40 cellular contexts compared by ENCODE assay signal in genomic region chr10:8171008-8171407, GRCh38.
"Had no signal": no experiment of that assay in that cellular context is flagged by ENCODE, and none has a peak within 500 bp of the region (broad histone marks: within the 10 kb centered on the region; RNA-seq: fewer than 3 reads in every experiment).

No MANE protein-coding gene starts in this region.

- H3K27ac Mint-ChIP-seq: activated naive CD4-positive, alpha-beta T cell treated with anti-CD3 and anti-CD28 coated beads for 36 hours; activated naive CD4-positive, alpha-beta T cell treated with anti-CD3 and anti-CD28 coated beads, Interleukin-2, amount 10 ng/mL, durations not matched to agents 7 days and 5 days; activated naive CD4-positive, alpha-beta T cell treated with anti-CD3 and anti-CD28 coated beads, Interleukin-2, amount 50 U/mL, for 24 hours; activated naive CD4-positive, alpha-beta T cell treated with anti-CD3 and anti-CD28 coated beads, Interleukin-2, amount 50 U/mL, for 72 hours; activated naive CD8-positive, alpha-beta T cell; activated naive CD8-positive, alpha-beta T cell treated with anti-CD3 and anti-CD28 coated beads for 36 hours; activated naive CD8-positive, alpha-beta T cell treated with anti-CD3 and anti-CD28 coated beads, Interleukin-2, amount 50 U/mL, for 24 hours; activated T-cell treated with anti-CD3 and anti-CD28 coated beads, Interleukin-2, amount 50 U/mL, for 24 hours; activated T-cell treated with anti-CD3 and anti-CD28 coated beads, Interleukin-2, amount 50 U/mL, for 72 hours; activated T-helper 17 cell treated with anti-CD3 and anti-CD28 coated beads, Interleukin-2, amount 50 U/mL, for 72 hours; activated T-helper 2 cell treated with anti-CD3 and anti-CD28 coated beads, Interferon-gamma antibody, Interleukin-2, Interleukin-4, amounts not matched to agents 10 μg/mL and 5 μg/mL and 100 μg/mL, durations not matched to agents 14 hours and 24 hours and 36 hours had no signal

- H3K27me3 Mint-ChIP-seq: activated naive CD4-positive, alpha-beta T cell treated with anti-CD3 and anti-CD28 coated beads, Interleukin-2, amount 50 U/mL, for 24 hours; activated naive CD8-positive, alpha-beta T cell; activated naive CD8-positive, alpha-beta T cell treated with anti-CD3 and anti-CD28 coated beads for 36 hours; activated naive CD8-positive, alpha-beta T cell treated with anti-CD3 and anti-CD28 coated beads, Interleukin-2, amount 10 ng/mL, durations not matched to agents 7 days and 5 days; activated naive CD8-positive, alpha-beta T cell treated with anti-CD3 and anti-CD28 coated beads, Interleukin-2, amount 50 U/mL, for 24 hours; activated T-cell treated with anti-CD3 and anti-CD28 coated beads, Interleukin-2, amount 50 U/mL, for 24 hours; activated T-helper 17 cell treated with anti-CD3 and anti-CD28 coated beads, Interleukin-2, amount 50 U/mL, for 72 hours; central memory CD8-positive, alpha-beta T cell had no signal

- H3K27ac ChIP-seq: adrenal gland, ascending aorta, body of pancreas, brain microvascular endothelial cell, breast epithelium, cardiac muscle cell had no signal

- H3K4me1 ChIP-seq: adrenal gland, ascending aorta, body of pancreas, breast epithelium had no signal

- H3K36me3 ChIP-seq: adrenal gland, ascending aorta, brain microvascular endothelial cell, breast epithelium, cardiac muscle cell had no signal

- H3K9me3 ChIP-seq: body of pancreas had no signal

- H3K4me3 ChIP-seq: adrenal gland, ascending aorta, body of pancreas, breast epithelium, cardiac muscle cell had no signal

- FAIRE-seq: astrocyte, bronchial epithelial cell had no signal

- DNase-seq: activated effector memory CD4-positive, alpha-beta T cell treated with anti-CD3 and anti-CD28 coated beads, Interleukin-2, amount 50 U/mL, for 16 hours; activated effector memory CD4-positive, alpha-beta T cell treated with Interleukin-2 at 50 U/mL for 16 hours; activated gamma-delta T cell; activated gamma-delta T cell treated with Interleukin-2 at 50 U/mL for 16 hours; activated naive CD4-positive, alpha-beta T cell; activated naive CD4-positive, alpha-beta T cell treated with anti-CD3 and anti-CD28 coated beads for 36 hours; activated naive CD4-positive, alpha-beta T cell treated with anti-CD3 and anti-CD28 coated beads, Interleukin-2, amount 10 ng/mL, durations not matched to agents 7 days and 5 days; activated naive CD4-positive, alpha-beta T cell treated with anti-CD3 and anti-CD28 coated beads, Interleukin-2, amount 50 U/mL, for 16 hours; activated naive CD4-positive, alpha-beta T cell treated with Interleukin-2 at 50 U/mL for 16 hours; activated naive CD8-positive, alpha-beta T cell treated with anti-CD3 and anti-CD28 coated beads for 36 hours; activated naive CD8-positive, alpha-beta T cell treated with anti-CD3 and anti-CD28 coated beads, Interleukin-2, amount 10 ng/mL, durations not matched to agents 7 days and 5 days; activated naive CD8-positive, alpha-beta T cell treated with anti-CD3 and anti-CD28 coated beads, Interleukin-2, amount 50 U/mL, for 24 hours; activated T-cell treated with anti-CD3 and anti-CD28 coated beads, Interleukin-2, amount 50 U/mL, for 1 hour; activated T-cell treated with anti-CD3 and anti-CD28 coated beads, Interleukin-2, amount 50 U/mL, for 24 hours; activated T-cell treated with anti-CD3 and anti-CD28 coated beads, Interleukin-2, amount 50 U/mL, for 4 hours; activated T-cell treated with anti-CD3 and anti-CD28 coated beads, Interleukin-2, amount 50 U/mL, for 48 hours; activated T-cell treated with anti-CD3 and anti-CD28 coated beads, Interleukin-2, amount 50 U/mL, for 72 hours; adrenal gland; amniotic stem cell; amygdala; anterior cingulate cortex; aorta; body of pancreas; brain microvascular endothelial cell; caudate nucleus; central memory CD4-positive, alpha-beta T cell; cerebellar nuclear complex had no signal

- H3K36me3 Mint-ChIP-seq: activated naive CD4-positive, alpha-beta T cell treated with anti-CD3 and anti-CD28 coated beads, Interleukin-2, amount 50 U/mL, for 24 hours; brain had no signal

- H3K27me3 ChIP-seq: adrenal gland, ascending aorta, body of pancreas, brain microvascular endothelial cell, breast epithelium, cardiac muscle cell had no signal

- H3K4me1 Mint-ChIP-seq: activated naive CD4-positive, alpha-beta T cell treated with anti-CD3 and anti-CD28 coated beads, Interleukin-2, amount 10 ng/mL, durations not matched to agents 7 days and 5 days; activated naive CD4-positive, alpha-beta T cell treated with anti-CD3 and anti-CD28 coated beads, Interleukin-2, amount 50 U/mL, for 24 hours; activated naive CD8-positive, alpha-beta T cell treated with anti-CD3 and anti-CD28 coated beads for 36 hours; activated naive CD8-positive, alpha-beta T cell treated with anti-CD3 and anti-CD28 coated beads, Interleukin-2, amount 10 ng/mL, durations not matched to agents 7 days and 5 days; brain; central memory CD8-positive, alpha-beta T cell had no signal

- ATAC-seq: activated naive CD4-positive, alpha-beta T cell treated with anti-CD3 and anti-CD28 coated beads, Interleukin-2, amount 50 U/mL, for 72 hours; activated naive CD8-positive, alpha-beta T cell treated with anti-CD3 and anti-CD28 coated beads, Interleukin-2, amount 50 U/mL, for 24 hours; activated T-cell treated with anti-CD3 and anti-CD28 coated beads, Interleukin-2, amount 50 U/mL, for 4 hours; activated T-cell treated with anti-CD3 and anti-CD28 coated beads, Interleukin-2, amount 50 U/mL, for 72 hours; activated T-helper 17 cell treated with anti-CD3 and anti-CD28 coated beads, Interleukin-2, amount 50 U/mL, for 72 hours; body of pancreas had no signal

- H3K4me3 Mint-ChIP-seq: activated naive CD4-positive, alpha-beta T cell treated with anti-CD3 and anti-CD28 coated beads for 36 hours; activated naive CD4-positive, alpha-beta T cell treated with anti-CD3 and anti-CD28 coated beads, Interleukin-2, amount 10 ng/mL, durations not matched to agents 7 days and 5 days; activated naive CD4-positive, alpha-beta T cell treated with anti-CD3 and anti-CD28 coated beads, Interleukin-2, amount 50 U/mL, for 24 hours; activated naive CD8-positive, alpha-beta T cell; activated naive CD8-positive, alpha-beta T cell treated with anti-CD3 and anti-CD28 coated beads for 36 hours; activated naive CD8-positive, alpha-beta T cell treated with anti-CD3 and anti-CD28 coated beads, Interleukin-2, amount 10 ng/mL, durations not matched to agents 7 days and 5 days; activated naive CD8-positive, alpha-beta T cell treated with anti-CD3 and anti-CD28 coated beads, Interleukin-2, amount 50 U/mL, for 24 hours; activated T-cell treated with anti-CD3 and anti-CD28 coated beads, Interleukin-2, amount 50 U/mL, for 24 hours; activated T-cell treated with anti-CD3 and anti-CD28 coated beads, Interleukin-2, amount 50 U/mL, for 4 hours; activated T-cell treated with anti-CD3 and anti-CD28 coated beads, Interleukin-2, amount 50 U/mL, for 72 hours; activated T-helper 1 cell treated with anti-CD3 and anti-CD28 coated beads, Interleukin-12 subunit alpha, Interleukin-12 subunit beta, Interleukin-2, Interleukin-4 antibody, amounts not matched to agents 30 ng/mL and 10 ng/mL and 1 ng/mL, durations not matched to agents 14 hours and 24 hours and 36 hours; activated T-helper 17 cell treated with anti-CD3 and anti-CD28 coated beads, Interleukin-2, amount 50 U/mL, for 72 hours; brain; central memory CD8-positive, alpha-beta T cell had no signal
